Comparison of ENCODE assay signal across 23 cellular contexts in genomic region chr2:126952216-126952615, GRCh38. TPM values are rescaled to one million over a fixed set of nuclear protein-coding genes. Genes with fewer than 3 reads are reported as not detected.
DNase-seq lines count a peak whose midpoint lies in the region; ATAC-seq, FAIRE-seq and TF ChIP-seq lines count a peak whose summit lies in the region.
"Had no signal": no experiment of that assay in that cellular context is flagged by ENCODE, and none has a peak within 500 bp of the region (broad histone marks: within the 10 kb centered on the region; RNA-seq: fewer than 3 reads in every experiment).

No MANE protein-coding gene starts in this region.

- peak; percentile 91 for FAIRE-seq in RCC 7860 (lab: Jason Lieb, UNC)
- FAIRE-seq: A549, GM12878, GM19239, H1 had no signal

- ATAC-seq in HG02759 (IDR thresholded peaks at IDR 0.05; ENCODE audit: unreplicated experiment): no peak
- ATAC-seq: A549, GM12878 had no signal

- H3K4me3 ChIP-seq in epithelial cell of proximal tubule (ENCODE audit: low read depth, low read length): no peak overlapping the region
- H3K4me3 ChIP-seq: A549, GM12878, GM23248 had no signal

- TF ChIP-seq CTCF in epithelial cell of proximal tubule (conservative IDR thresholded peaks at IDR 0.05; ENCODE audit: low read depth, low read length): no peak

- DNase-seq in RCC 7860 (ENCODE audit: low spot score) (peak; percentile 18), epithelial cell of proximal tubule (ENCODE audit: low read depth) (peak; percentile 38), foreskin melanocyte (peak; percentile 18), NCI-H748 (lab: John Stamatoyannopoulos, UW; ENCODE audit: unreplicated experiment) (no peak), Ammon's horn (ENCODE audit: low spot score) (no peak), activated gamma-delta T cell treated with Interleukin-2 at 50 U/mL for 16 hours (no peak)
- DNase-seq: 8988T; ACHN; AML-193; C1 segment of cervical spinal cord; Caco-2; CD4-positive, alpha-beta memory T cell; DMS153; EL; GDM1; GM23248; H7; HCEC 1CT had no signal

RNA-seq across cellular contexts. Expression of gene TEX51, which starts 53.5 kb away (rescaled TPM):
- not detected in 2 replicates for total RNA-seq in epithelial cell of proximal tubule
- total RNA-seq: Caco-2; CD4-positive, alpha-beta memory T cell; GM12878; GM23248; H1; H7 had no signal

Comparison
In these comparisons a context has a peak if more than half of its experiments do, and no peak if none do; other contexts are left out.
1. DNase-seq: peak in RCC 7860 (single experiment), epithelial cell of proximal tubule (single experiment) and foreskin melanocyte (single experiment); none in NCI-H748 (single experiment), Ammon's horn (single experiment) and activated gamma-delta T cell treated with Interleukin-2 at 50 U/mL for 16 hours (single experiment).